Comparison of ENCODE assay signal across 1 cellular context in genomic region chr7:140661124-140661523, GRCh38.
TF ChIP-seq lines count a peak whose summit lies in the region.

No MANE protein-coding gene starts in this region.

TF ChIP-seq in HCT116, 20 proteins besides CTCF, POLR2A, EP300 and RAD21 (continued from another document):
- TF ChIP-seq SRF (IDR thresholded peaks at IDR 0.05; ENCODE audit: low read depth), result no peak
- TF ChIP-seq POLR2AphosphoS5 (IDR thresholded peaks at IDR 0.05; ENCODE audit: low read depth, low read length), result no peak
- TF ChIP-seq EZH2phosphoT487 (IDR thresholded peaks at IDR 0.05; ENCODE audit: borderline replicate concordance), result no peak
- no peak for TF ChIP-seq SP1 (IDR thresholded peaks at IDR 0.05; ENCODE audit: low read depth)
- no peak for TF ChIP-seq TCF7L2 (IDR thresholded peaks at IDR 0.05; ENCODE audit: borderline replicate concordance, extremely low read depth, insufficient read depth, insufficient read length)
- no peak for TF ChIP-seq CEBPB (IDR thresholded peaks at IDR 0.05; ENCODE audit: low read depth)
- no peak for TF ChIP-seq ZBTB33 (IDR thresholded peaks at IDR 0.05; ENCODE audit: extremely low read depth, insufficient replicate concordance, low read length)
- TF ChIP-seq YY1 (IDR thresholded peaks at IDR 0.05; ENCODE audit: extremely low read depth, insufficient replicate concordance, low read depth, low read length), result no peak
- no peak for TF ChIP-seq MAX (IDR thresholded peaks at IDR 0.05)
- TF ChIP-seq FOSL1 (IDR thresholded peaks at IDR 0.05; ENCODE audit: low read depth), result no peak
